ENCODE assay signal across 15 cellular contexts in the genomic region with DNA sequence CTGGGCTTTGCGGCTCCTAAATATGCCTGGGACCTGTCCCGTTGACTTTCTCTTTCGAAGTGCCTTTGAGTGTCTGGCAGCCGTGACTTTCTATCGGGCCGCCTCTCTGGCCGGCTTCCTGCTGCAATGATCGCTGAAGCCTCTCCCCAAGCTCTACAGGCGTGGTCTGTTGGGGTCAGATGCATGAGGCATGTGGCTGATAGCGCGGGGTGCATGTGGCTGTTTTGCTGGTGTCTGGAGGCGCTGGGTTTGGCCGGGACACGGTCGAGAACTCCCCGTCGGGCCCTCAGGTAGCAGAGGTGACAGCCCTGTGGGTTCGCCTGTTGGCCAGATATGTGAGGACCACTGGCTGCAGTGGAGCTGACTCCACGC. TPM values are rescaled to one million over a fixed set of nuclear protein-coding genes. Genes with fewer than 3 reads are reported as not detected.
DNase-seq lines count a peak whose midpoint lies in the region; ATAC-seq, FAIRE-seq and TF ChIP-seq lines count a peak whose summit lies in the region.
"Had no signal": no experiment of that assay in that cellular context is flagged by ENCODE, and none has a peak within 500 bp of the region (broad histone marks: within the 10 kb centered on the region; RNA-seq: fewer than 3 reads in every experiment).

No MANE protein-coding gene starts in this region.

- no TSS peak for BruUV-seq in MCF 10A (replicated peaks; lab: Mats Ljungman, UMichigan)

- peaks cover 20% of the 10 kb centered on the region for H4K20me1 ChIP-seq in neural progenitor cell (ENCODE audit: low read depth)

- no peaks in the 10 kb centered on the region for H3K4me1 ChIP-seq in breast epithelium
- peaks cover 23% of the 10 kb centered on the region for H3K4me1 ChIP-seq in neural progenitor cell

- H3K27me3 Mint-ChIP-seq in MCF 10A (ENCODE audit: insufficient read depth, unreplicated experiment) = peaks cover 16% of the 10 kb centered on the region
- peaks cover 28% of the 10 kb centered on the region for H3K27me3 Mint-ChIP-seq in neural progenitor cell (ENCODE audit: insufficient read depth, low read depth)
- H3K27me3 Mint-ChIP-seq: activated CD4-positive, alpha-beta T cell treated with anti-CD3 and anti-CD28 coated beads, Interleukin-2, amount 10 ng/mL, durations not matched to agents 24 days and 14 days had no signal

- H3K36me3 Mint-ChIP-seq in MCF 10A (ENCODE audit: insufficient read depth, unreplicated experiment) (no peaks in the 10 kb centered on the region), neural progenitor cell (no peaks in the 10 kb centered on the region)

- H3K9me3 Mint-ChIP-seq in MCF 10A (ENCODE audit: unreplicated experiment) (no peaks in the 10 kb centered on the region), neural progenitor cell (no peaks in the 10 kb centered on the region)
- H3K9me3 Mint-ChIP-seq: activated CD4-positive, alpha-beta T cell treated with anti-CD3 and anti-CD28 coated beads, Interleukin-2, amount 10 ng/mL, durations not matched to agents 24 days and 14 days; activated T-cell treated with anti-CD3 and anti-CD28 coated beads, Interleukin-2, amount 50 U/mL, for 72 hours had no signal

- H3K4me3 Mint-ChIP-seq in MCF 10A (ENCODE audit: unreplicated experiment) (no peak overlapping the region), neural progenitor cell (no peak overlapping the region)
- H3K4me3 Mint-ChIP-seq: activated CD4-positive, alpha-beta T cell treated with anti-CD3 and anti-CD28 coated beads, Interleukin-2, amount 10 ng/mL, durations not matched to agents 24 days and 14 days; activated T-cell treated with anti-CD3 and anti-CD28 coated beads, Interleukin-2, amount 50 U/mL, for 72 hours had no signal

- no peak for ATAC-seq in GM19452 (IDR thresholded peaks at IDR 0.05; ENCODE audit: unreplicated experiment)
- ATAC-seq: activated T-cell treated with anti-CD3 and anti-CD28 coated beads, Interleukin-2, amount 50 U/mL, for 72 hours had no signal

- H3K27me3 ChIP-seq in breast epithelium (peaks cover 16 to 54% of the 10 kb centered on the region in 2 donors), neural progenitor cell (no peaks in the 10 kb centered on the region)

- no peak for DNase-seq in breast epithelium (ENCODE audit: low spot score in 2 of 2)
- no peak for DNase-seq in MCF 10A (ENCODE audit: unreplicated experiment)
- DNase-seq in epithelial cell of proximal tubule (ENCODE audit: low read depth) = no peak
- no peak for DNase-seq in neural progenitor cell (ENCODE audit: low spot score)
- no peak for DNase-seq in NK-92 (lab: John Stamatoyannopoulos, UW; ENCODE audit: unreplicated experiment)
- DNase-seq in H54 (ENCODE audit: insufficient read length, low spot score) = no peak
- no peak for DNase-seq in T1000 (lab: John Stamatoyannopoulos, UW)
- DNase-seq: 8988T; activated CD4-positive, alpha-beta T cell treated with anti-CD3 and anti-CD28 coated beads, Interleukin-2, amount 10 ng/mL, durations not matched to agents 24 days and 14 days; activated T-cell treated with anti-CD3 and anti-CD28 coated beads, Interleukin-2, amount 50 U/mL, for 72 hours had no signal

- no peak for TF ChIP-seq CTCF in breast epithelium (IDR thresholded peaks at IDR 0.05)
- TF ChIP-seq CTCF in MCF 10A (IDR thresholded peaks at IDR 0.05; ENCODE audit: unreplicated experiment) = no peak
- TF ChIP-seq CTCF in epithelial cell of proximal tubule (conservative IDR thresholded peaks at IDR 0.05; ENCODE audit: low read depth, low read length) = no peak
- TF ChIP-seq CTCF in neural progenitor cell (IDR thresholded peaks at IDR 0.05) = no peak

- FAIRE-seq in H54 (lab: Jason Lieb, UNC) = no peak
- FAIRE-seq: D721Med, endothelial cell of umbilical vein had no signal

- H3K4me1 Mint-ChIP-seq in MCF 10A (ENCODE audit: insufficient read depth, unreplicated experiment) (peaks cover 7% of the 10 kb centered on the region), neural progenitor cell (peaks cover 29% of the 10 kb centered on the region)
- H3K4me1 Mint-ChIP-seq: activated CD4-positive, alpha-beta T cell treated with anti-CD3 and anti-CD28 coated beads, Interleukin-2, amount 10 ng/mL, durations not matched to agents 24 days and 14 days had no signal

- no peak overlapping the region for H3K27ac ChIP-seq in breast epithelium
- peak overlapping the region; percentile 53 for H3K27ac ChIP-seq in neural progenitor cell

- H3K4me2 ChIP-seq in neural progenitor cell = peak overlapping the region; percentile 57

- no peaks in the 10 kb centered on the region for H3K79me2 ChIP-seq in neural progenitor cell (ENCODE audit: low read depth)

- no peak overlapping the region for H3K9ac ChIP-seq in neural progenitor cell

- no peak overlapping the region for H2AFZ ChIP-seq in neural progenitor cell (replicated peaks)

- intact Hi-C loops in breast epithelium (cut with DNase I; ENCODE audit: low total_unique reads) = no loop called here
- intact Hi-C loops in MCF 10A (cut with micrococcal nuclease) = no loop called here

- TF ChIP-seq POLR2A in breast epithelium (IDR thresholded peaks at IDR 0.05) = no peak
- no peak for TF ChIP-seq POLR2A in H54 (IDR thresholded peaks at IDR 0.05; ENCODE audit: low read depth, low read length)

- peaks cover 22% of the 10 kb centered on the region for H3F3A ChIP-seq in neural progenitor cell (ENCODE audit: low read depth)

- POLR2A ChIA-PET in MCF 10A (lab: Yijun Ruan, JAX) = interaction anchor here (0.6 kb wide), 1 partner anchor 22 kb away, joined by 3 read pairs; no protein-coding TSS in a partner anchor

- CTCF ChIA-PET in MCF 10A (lab: Yijun Ruan, JAX) = no interaction called here

- H3K4me3 ChIP-seq in breast epithelium = peak overlapping the region; percentile 26 to 60 (median 46)
- H3K4me3 ChIP-seq in epithelial cell of proximal tubule (ENCODE audit: low read depth, low read length) = peak overlapping the region; percentile 31
- H3K4me3 ChIP-seq in neural progenitor cell = no peak overlapping the region

- H3K9me3 ChIP-seq in breast epithelium (no peaks in the 10 kb centered on the region), neural progenitor cell (ENCODE audit: low read depth) (no peaks in the 10 kb centered on the region)

- no peaks in the 10 kb centered on the region for H3K36me3 ChIP-seq in breast epithelium
- H3K36me3 ChIP-seq in neural progenitor cell = no peaks in the 10 kb centered on the region

- H3K27ac Mint-ChIP-seq in MCF 10A (ENCODE audit: low read depth, unreplicated experiment) (no peak overlapping the region), neural progenitor cell (peak overlapping the region; percentile 69)
- H3K27ac Mint-ChIP-seq: activated CD4-positive, alpha-beta T cell treated with anti-CD3 and anti-CD28 coated beads, Interleukin-2, amount 10 ng/mL, durations not matched to agents 24 days and 14 days; activated T-cell treated with anti-CD3 and anti-CD28 coated beads, Interleukin-2, amount 50 U/mL, for 72 hours had no signal

RNA-seq across cellular contexts. Expression of gene SOX8, which starts 38.4 kb away (rescaled TPM):
- total RNA-seq in breast epithelium (1 to 10 TPM in 2 of 3 donors, under 1 TPM in 1; 0.32 to 6.6 (median 1.3) TPM), MCF 10A (2022) (not detected in 2 replicates), epithelial cell of proximal tubule (not detected in 2 replicates), neural progenitor cell (ENCODE audit: low replicate concordance) (0.75 and 3.0 TPM in 2 replicates)

RNA-seq across cellular contexts. Expression of gene LMF1, which starts 49.1 kb away (rescaled TPM):
- 10 to 100 TPM; 14.1 to 26.4 (median 21.4) TPM for total RNA-seq in breast epithelium
- 9.9 and 11.2 TPM in 2 replicates for total RNA-seq in MCF 10A (2022)
- 2.6 and 8.2 TPM in 2 replicates for total RNA-seq in epithelial cell of proximal tubule
- total RNA-seq in neural progenitor cell (ENCODE audit: low replicate concordance) = 3.4 and 26.8 TPM in 2 replicates

RNA-seq across cellular contexts. Expression of gene SSTR5, which starts 52.6 kb away (rescaled TPM):
- total RNA-seq in breast epithelium = not detected
- total RNA-seq in MCF 10A (2022) = not detected in 2 replicates
- total RNA-seq in epithelial cell of proximal tubule = not detected in 2 replicates
- total RNA-seq in neural progenitor cell (ENCODE audit: low replicate concordance) = not detected in 2 replicates
- total RNA-seq: activated CD4-positive, alpha-beta T cell treated with anti-CD3 and anti-CD28 coated beads, Interleukin-2, amount 10 ng/mL, durations not matched to agents 24 days and 14 days; activated T-cell treated with anti-CD3 and anti-CD28 coated beads, Interleukin-2, amount 50 U/mL, for 72 hours; OCI-LY7; T-helper 1 cell treated with Interleukin-12 subunit alpha and Interleukin-12 subunit beta and Interleukin-4 antibody, amounts not matched to agents 30 ng/mL and 1 ng/mL, for 36 hours had no signal
